8 cellular contexts compared by ENCODE assay signal in genomic region chr14:89041245-89041585, GRCh38.
DNase-seq lines count a peak whose midpoint lies in the region; ATAC-seq and TF ChIP-seq lines count a peak whose summit lies in the region.

No MANE protein-coding gene starts in this region.

- peak overlapping the region; percentile 69 for H3K4me3 ChIP-seq in coronary artery

- peaks cover 20% of the 10 kb centered on the region for H3K27me3 Mint-ChIP-seq in nephron (ENCODE audit: low read depth)

- H3K36me3 Mint-ChIP-seq in nephron (ENCODE audit: low read depth) = no peaks in the 10 kb centered on the region

- H3K9me3 Mint-ChIP-seq in nephron = peaks cover 3% of the 10 kb centered on the region

- no peak for ATAC-seq in HG02798 (IDR thresholded peaks at IDR 0.05; ENCODE audit: poor library complexity, unreplicated experiment)

- H3K4me1 Mint-ChIP-seq in nephron = peaks cover 15% of the 10 kb centered on the region

- H3K4me3 Mint-ChIP-seq in nephron = peak overlapping the region; percentile 80 to 86 (median 84)

- peak; percentile 39 for DNase-seq in NCI-H2171 (lab: John Stamatoyannopoulos, UW)
- no peak for DNase-seq in coronary artery (ENCODE audit: low spot score)
- DNase-seq in dedifferentiated amniotic fluid mesenchymal stem cell (ENCODE audit: extremely low spot score) = no peak
- DNase-seq in Ammon's horn (ENCODE audit: low spot score) = no peak
- no peak for DNase-seq in iPS-NIHi11 (ENCODE audit: low spot score)

- TF ChIP-seq CTCF in C4-2B (conservative IDR thresholded peaks at IDR 0.05) (no peak), coronary artery (IDR thresholded peaks at IDR 0.05) (no peak), nephron (IDR thresholded peaks at IDR 0.05; ENCODE audit: unreplicated experiment in 3 of 3) (no peak)

- H3K27ac Mint-ChIP-seq in nephron = peak overlapping the region; percentile 91 to 92 (median 91)

- H3K27ac ChIP-seq in C4-2B (peak overlapping the region; percentile 71), coronary artery (peak overlapping the region; percentile 72 to 90)
